ENCODE assay signal across 12 cellular contexts in the genomic region with DNA sequence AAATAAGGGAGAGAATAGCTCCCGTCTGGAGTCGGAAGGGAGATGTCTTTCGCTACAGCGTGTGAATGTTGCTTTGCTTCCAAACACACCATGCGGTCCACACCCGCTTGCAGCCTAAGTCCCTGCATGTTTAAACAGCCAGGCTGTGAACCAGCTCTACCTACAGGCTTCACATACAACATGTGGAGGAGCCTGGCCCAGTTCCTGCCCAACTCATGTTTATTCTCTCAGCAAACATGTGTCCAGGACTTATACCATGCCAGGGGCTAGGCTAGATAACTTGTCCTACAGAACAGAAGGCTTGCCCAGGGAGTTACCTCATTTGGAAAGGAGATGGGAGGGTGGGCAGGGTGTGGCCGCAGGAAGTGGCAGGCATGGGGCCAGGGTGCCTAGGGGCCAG.
A peak's percentile ranks its signal among the peaks of the same experiment; 100 is the strongest.
DNase-seq lines count a peak whose midpoint lies in the region; ATAC-seq, FAIRE-seq and TF ChIP-seq lines count a peak whose summit lies in the region.
"Had no signal": no experiment of that assay in that cellular context is flagged by ENCODE, and none has a peak within 500 bp of the region (broad histone marks: within the 10 kb centered on the region; RNA-seq: fewer than 3 reads in every experiment).

No MANE protein-coding gene starts in this region.

- H3K9me2 ChIP-seq in OCI-LY1 (ENCODE audit: low read depth, low read length) = no peaks in the 10 kb centered on the region

- no peaks in the 10 kb centered on the region for H3F3A ChIP-seq in OCI-LY1 (ENCODE audit: insufficient read depth, low read length)

- POLR2A ChIA-PET in activated naive CD8-positive, alpha-beta T cell treated with anti-CD3 and anti-CD28 coated beads, Interleukin-2, amount 10 ng/mL, durations not matched to agents 7 days and 5 days (lab: Charles Lee) = interaction anchor here (1.0 to 3.5 kb wide), 8 partner anchors 9 to 180 kb away, joined by 3 to 28 read pairs (median 4); no protein-coding TSS in a partner anchor

- no peaks in the 10 kb centered on the region for H3K79me2 ChIP-seq in OCI-LY1 (ENCODE audit: insufficient read depth, low read length)
- H3K79me2 ChIP-seq: parathyroid adenoma had no signal

- H4K20me1 ChIP-seq in OCI-LY1 (ENCODE audit: insufficient read depth, low read length) = no peaks in the 10 kb centered on the region

- H3K27me3 Mint-ChIP-seq in activated T-cell treated with anti-CD3 and anti-CD28 coated beads, Interleukin-2, amount 50 U/mL, for 4 hours (ENCODE audit: low read depth) = no peaks in the 10 kb centered on the region
- H3K27me3 Mint-ChIP-seq in activated naive CD8-positive, alpha-beta T cell treated with anti-CD3 and anti-CD28 coated beads, Interleukin-2, amount 10 ng/mL, durations not matched to agents 7 days and 5 days = no peaks in the 10 kb centered on the region

- H3K9ac ChIP-seq in OCI-LY1 (ENCODE audit: low read length) = peak overlapping the region; percentile 69; the same call in 1 of the 2 replicates
- H3K9ac ChIP-seq: parathyroid adenoma had no signal

- no peak for FAIRE-seq in RCC 7860 (lab: Jason Lieb, UNC)

- H3K27me3 ChIP-seq in OCI-LY1 (ENCODE audit: insufficient read depth, low read length) = no peaks in the 10 kb centered on the region

- H3K36me3 Mint-ChIP-seq in activated T-cell treated with anti-CD3 and anti-CD28 coated beads, Interleukin-2, amount 50 U/mL, for 4 hours (ENCODE audit: insufficient read depth) = no peaks in the 10 kb centered on the region
- H3K36me3 Mint-ChIP-seq in activated naive CD8-positive, alpha-beta T cell treated with anti-CD3 and anti-CD28 coated beads, Interleukin-2, amount 10 ng/mL, durations not matched to agents 7 days and 5 days = peaks cover 2% of the 10 kb centered on the region

- peak overlapping the region; percentile 89 for H3K27ac Mint-ChIP-seq in activated naive CD8-positive, alpha-beta T cell treated with anti-CD3 and anti-CD28 coated beads, Interleukin-2, amount 10 ng/mL, durations not matched to agents 7 days and 5 days

- no peak for TF ChIP-seq CTCF in OCI-LY1 (IDR thresholded peaks at IDR 0.05; ENCODE audit: low read length)

- no peak for DNase-seq in activated T-cell treated with anti-CD3 and anti-CD28 coated beads, Interleukin-2, amount 50 U/mL, for 4 hours
- no peak for DNase-seq in activated T-cell treated with anti-CD3 and anti-CD28 coated beads, Interleukin-2, amount 50 U/mL, for 48 hours
- peak; percentile 38 for DNase-seq in activated naive CD8-positive, alpha-beta T cell treated with anti-CD3 and anti-CD28 coated beads, Interleukin-2, amount 10 ng/mL, durations not matched to agents 7 days and 5 days
- DNase-seq in NCI-H524 (lab: John Stamatoyannopoulos, UW) = no peak
- DNase-seq in HuH-7 (ENCODE audit: low spot score) = no peak
- DNase-seq in RCC 7860 (ENCODE audit: low spot score) = no peak
- DNase-seq: erythroblast, islet precursor cell had no signal

- peak overlapping the region; percentile 99 for H3K27ac ChIP-seq in OCI-LY1 (ENCODE audit: low read depth, low read length, poor library complexity, severe bottlenecking)
- peak overlapping the region in 14 of 21 experiments; percentile 7 to 91 (median 61) for H3K27ac ChIP-seq in skin epidermis
- H3K27ac ChIP-seq: parathyroid adenoma had no signal

- peaks cover 81% of the 10 kb centered on the region for H3K4me1 ChIP-seq in OCI-LY1 (ENCODE audit: insufficient read depth, low read length, severe bottlenecking)
- H3K4me1 ChIP-seq: parathyroid adenoma had no signal

- peaks cover 85% of the 10 kb centered on the region for H3K4me1 Mint-ChIP-seq in activated T-cell treated with anti-CD3 and anti-CD28 coated beads, Interleukin-2, amount 50 U/mL, for 4 hours (ENCODE audit: low read depth)
- peaks cover 57% of the 10 kb centered on the region for H3K4me1 Mint-ChIP-seq in activated naive CD8-positive, alpha-beta T cell treated with anti-CD3 and anti-CD28 coated beads, Interleukin-2, amount 10 ng/mL, durations not matched to agents 7 days and 5 days

- peak overlapping the region; percentile 81; the same call in 1 of the 2 replicates for H3K4me2 ChIP-seq in OCI-LY1 (ENCODE audit: low read length)

- ATAC-seq in activated T-cell treated with anti-CD3 and anti-CD28 coated beads, Interleukin-2, amount 50 U/mL, for 4 hours = no peak
- no peak for ATAC-seq in activated naive CD8-positive, alpha-beta T cell treated with anti-CD3 and anti-CD28 coated beads, Interleukin-2, amount 10 ng/mL, durations not matched to agents 7 days and 5 days (ENCODE audit: low read depth)
- ATAC-seq: Panc1 had no signal

- H2AFZ ChIP-seq in OCI-LY1 (ENCODE audit: low read length) = no peak overlapping the region
- H2AFZ ChIP-seq: parathyroid adenoma had no signal

- peak overlapping the region; percentile 21 for H3K4me3 Mint-ChIP-seq in activated T-cell treated with anti-CD3 and anti-CD28 coated beads, Interleukin-2, amount 50 U/mL, for 4 hours
- H3K4me3 Mint-ChIP-seq in activated naive CD8-positive, alpha-beta T cell treated with anti-CD3 and anti-CD28 coated beads, Interleukin-2, amount 10 ng/mL, durations not matched to agents 7 days and 5 days = peak overlapping the region; percentile 64

- peaks cover 6% of the 10 kb centered on the region; the same call in 1 of the 2 replicates for H3K36me3 ChIP-seq in OCI-LY1 (ENCODE audit: insufficient read depth, low read length)

- no peaks in the 10 kb centered on the region for H3K9me3 ChIP-seq in OCI-LY1 (ENCODE audit: low read length)

- H3K4me3 ChIP-seq in OCI-LY1 (ENCODE audit: low read depth, low read length, poor library complexity, severe bottlenecking) (no peak overlapping the region), skin epidermis (no peak overlapping the region)

- no peaks in the 10 kb centered on the region for H3K9me3 Mint-ChIP-seq in activated T-cell treated with anti-CD3 and anti-CD28 coated beads, Interleukin-2, amount 50 U/mL, for 4 hours
- H3K9me3 Mint-ChIP-seq in activated naive CD8-positive, alpha-beta T cell treated with anti-CD3 and anti-CD28 coated beads, Interleukin-2, amount 10 ng/mL, durations not matched to agents 7 days and 5 days = no peaks in the 10 kb centered on the region
